In the genomic region with DNA sequence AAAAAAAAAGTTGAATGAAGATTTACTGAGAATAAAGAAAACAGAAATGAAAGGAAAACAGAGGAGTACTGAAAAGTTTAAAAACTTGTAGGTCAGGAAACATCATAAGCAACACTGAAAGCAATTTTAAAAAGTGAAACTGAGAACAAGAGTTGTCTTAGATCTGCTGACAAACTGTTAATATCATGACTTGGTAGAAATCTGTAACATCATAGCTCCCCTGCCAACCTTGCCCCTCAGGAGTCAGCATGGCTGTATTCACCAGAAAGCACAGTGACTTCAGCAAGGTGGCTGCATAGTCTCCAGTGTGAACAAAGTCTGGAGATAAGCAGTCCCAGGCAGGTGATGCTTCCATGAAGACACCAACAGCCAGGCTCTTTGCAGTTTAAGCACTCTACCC, we compare ENCODE assay signal across 1 cellular context.
TF ChIP-seq lines count a peak whose summit lies in the region.

No MANE protein-coding gene starts in this region.

TF ChIP-seq in GM12878, 131 proteins besides CTCF, POLR2A, EP300 and RAD21:
- TF ChIP-seq, protein P1, sequence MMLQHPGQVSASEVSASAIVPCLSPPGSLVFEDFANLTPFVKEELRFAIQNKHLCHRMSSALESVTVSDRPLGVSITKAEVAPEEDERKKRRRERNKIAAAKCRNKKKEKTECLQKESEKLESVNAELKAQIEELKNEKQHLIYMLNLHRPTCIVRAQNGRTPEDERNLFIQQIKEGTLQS (IDR thresholded peaks at IDR 0.05; ENCODE audit: borderline replicate concordance, extremely low read depth, low read depth, low read length): no peak
- peak; percentile 91; the same call in 1 of the 2 replicates for TF ChIP-seq BACH1 (IDR thresholded peaks at IDR 0.05; ENCODE audit: borderline replicate concordance)
